In the genomic region with DNA sequence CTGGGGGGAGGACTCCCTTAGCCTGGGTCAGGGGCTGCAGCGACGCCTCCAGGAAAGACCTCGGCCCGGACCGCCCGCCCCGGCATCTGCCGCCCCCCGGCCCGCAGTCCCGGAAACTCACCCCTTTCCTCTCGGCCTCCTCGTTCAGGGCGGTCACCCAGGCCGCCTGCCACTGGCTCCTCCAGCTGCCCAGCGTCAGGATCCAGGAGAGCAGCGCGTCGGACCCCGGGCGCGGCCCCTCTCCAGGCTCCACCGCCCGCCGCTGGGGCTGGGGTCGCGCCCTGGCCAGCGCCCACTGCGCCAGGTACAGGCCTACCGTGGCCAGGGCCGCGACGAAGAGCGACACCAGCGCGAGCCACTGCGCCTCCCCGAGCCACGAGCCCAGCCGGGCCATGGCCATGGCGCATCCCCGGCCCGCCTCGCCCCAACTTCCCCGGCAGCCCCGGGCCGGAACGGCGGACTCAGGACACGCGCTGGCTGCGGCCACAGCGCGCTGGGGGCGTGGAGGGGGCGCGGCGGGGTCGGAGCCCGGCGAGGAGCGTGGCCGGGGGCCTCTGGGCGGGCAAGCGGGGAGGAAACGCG, we compare ENCODE assay signal across 8 cellular contexts.
A peak's percentile ranks its signal among the peaks of the same experiment; 100 is the strongest.
DNase-seq lines count a peak whose midpoint lies in the region; ATAC-seq and TF ChIP-seq lines count a peak whose summit lies in the region.

No MANE protein-coding gene starts in this region.

- POLR2A ChIA-PET in GM10248 (lab: Yijun Ruan, JAX) = no interaction called here

- ATAC-seq in HG02588 (IDR thresholded peaks at IDR 0.05; ENCODE audit: unreplicated experiment) (peak; percentile 15), HG03342 (IDR thresholded peaks at IDR 0.05; ENCODE audit: unreplicated experiment) (no peak)
- no peak for ATAC-seq in activated naive CD8-positive, alpha-beta T cell treated with anti-CD3 and anti-CD28 coated beads, Interleukin-2, amount 50 U/mL, for 24 hours
- peak; percentile 31 to 40 for ATAC-seq in stimulated activated naive B cell treated with anti-CD40 and anti-IgM and Interleukin-4, amounts not matched to agents 10 μg/mL and 1 μg/mL and 100 μg/mL, for 72 hours (replicated peaks)

- CTCF ChIA-PET in GM10248 (lab: Yijun Ruan, JAX) = interaction anchor here (1.3 to 1.8 kb wide), 3 partner anchors 12 to 493 kb away, joined by 3 to 6 read pairs (median 4); no protein-coding TSS in a partner anchor

- H3K9me3 Mint-ChIP-seq in activated naive CD8-positive, alpha-beta T cell treated with anti-CD3 and anti-CD28 coated beads, Interleukin-2, amount 50 U/mL, for 24 hours = no peaks in the 10 kb centered on the region
- peaks cover 0 to 2% of the 10 kb centered on the region in 2 donors for H3K9me3 Mint-ChIP-seq in stimulated activated naive B cell treated with anti-CD40 and anti-IgM and Interleukin-4, amounts not matched to agents 10 μg/mL and 1 μg/mL and 100 μg/mL, for 72 hours

- DNase-seq in GM10248 (ENCODE audit: extremely low spot score) (peak; percentile 54), iPS-NIHi11 (ENCODE audit: low spot score) (peak; percentile 63), inferior parietal cortex (ENCODE audit: extremely low spot score) (no peak), NOMO-1 treated with dmso at 0.1 percent for 144 hours (lab: John Stamatoyannopoulos, UW; ENCODE audit: unreplicated experiment) (no peak)
- no peak for DNase-seq in activated naive CD8-positive, alpha-beta T cell treated with anti-CD3 and anti-CD28 coated beads, Interleukin-2, amount 50 U/mL, for 24 hours
- no peak for DNase-seq in stimulated activated naive B cell treated with anti-CD40 and anti-IgM and Interleukin-4, amounts not matched to agents 10 μg/mL and 1 μg/mL and 100 μg/mL, for 72 hours

- no peaks in the 10 kb centered on the region for H3K36me3 Mint-ChIP-seq in activated naive CD8-positive, alpha-beta T cell treated with anti-CD3 and anti-CD28 coated beads, Interleukin-2, amount 50 U/mL, for 24 hours (ENCODE audit: low read depth)
- peaks cover 2 to 11% of the 10 kb centered on the region in 2 donors for H3K36me3 Mint-ChIP-seq in stimulated activated naive B cell treated with anti-CD40 and anti-IgM and Interleukin-4, amounts not matched to agents 10 μg/mL and 1 μg/mL and 100 μg/mL, for 72 hours

- peaks cover 17% of the 10 kb centered on the region for H3K4me1 Mint-ChIP-seq in activated naive CD8-positive, alpha-beta T cell treated with anti-CD3 and anti-CD28 coated beads, Interleukin-2, amount 50 U/mL, for 24 hours
- peaks cover 27 to 44% of the 10 kb centered on the region in 2 donors for H3K4me1 Mint-ChIP-seq in stimulated activated naive B cell treated with anti-CD40 and anti-IgM and Interleukin-4, amounts not matched to agents 10 μg/mL and 1 μg/mL and 100 μg/mL, for 72 hours

- no peak overlapping the region for H3K27ac Mint-ChIP-seq in activated naive CD8-positive, alpha-beta T cell treated with anti-CD3 and anti-CD28 coated beads, Interleukin-2, amount 50 U/mL, for 24 hours
- no peak overlapping the region for H3K27ac Mint-ChIP-seq in stimulated activated naive B cell treated with anti-CD40 and anti-IgM and Interleukin-4, amounts not matched to agents 10 μg/mL and 1 μg/mL and 100 μg/mL, for 72 hours

- no peak for TF ChIP-seq CTCF in GM10248 (IDR thresholded peaks at IDR 0.05; ENCODE audit: control extremely low read depth, extremely low read depth, low read depth, missing control alignments)

- H3K27me3 Mint-ChIP-seq in activated naive CD8-positive, alpha-beta T cell treated with anti-CD3 and anti-CD28 coated beads, Interleukin-2, amount 50 U/mL, for 24 hours = peaks cover 21% of the 10 kb centered on the region
- peaks cover 19 to 27% of the 10 kb centered on the region in 2 donors for H3K27me3 Mint-ChIP-seq in stimulated activated naive B cell treated with anti-CD40 and anti-IgM and Interleukin-4, amounts not matched to agents 10 μg/mL and 1 μg/mL and 100 μg/mL, for 72 hours

- H3K4me3 Mint-ChIP-seq in activated naive CD8-positive, alpha-beta T cell treated with anti-CD3 and anti-CD28 coated beads, Interleukin-2, amount 50 U/mL, for 24 hours = peak overlapping the region; percentile 61
- H3K4me3 Mint-ChIP-seq in stimulated activated naive B cell treated with anti-CD40 and anti-IgM and Interleukin-4, amounts not matched to agents 10 μg/mL and 1 μg/mL and 100 μg/mL, for 72 hours = peak overlapping the region; percentile 71 to 81

Comparison
In these comparisons a context has a peak if more than half of its experiments do, and no peak if none do; other contexts are left out.
1. DNase-seq: peak in GM10248 (single experiment) and iPS-NIHi11 (single experiment); none in activated naive CD8-positive, alpha-beta T cell treated with anti-CD3 and anti-CD28 coated beads, Interleukin-2, amount 50 U/mL, for 24 hours (single experiment), stimulated activated naive B cell treated with anti-CD40 and anti-IgM and Interleukin-4, amounts not matched to agents 10 μg/mL and 1 μg/mL and 100 μg/mL, for 72 hours (single experiment), inferior parietal cortex (single experiment) and NOMO-1 treated with dmso at 0.1 percent for 144 hours (single experiment).
2. ATAC-seq: peak in HG02588 (single experiment) and stimulated activated naive B cell treated with anti-CD40 and anti-IgM and Interleukin-4, amounts not matched to agents 10 μg/mL and 1 μg/mL and 100 μg/mL, for 72 hours (2 of 2); none in activated naive CD8-positive, alpha-beta T cell treated with anti-CD3 and anti-CD28 coated beads, Interleukin-2, amount 50 U/mL, for 24 hours (single experiment) and HG03342 (single experiment).